8 cellular contexts compared by ENCODE assay signal in the genomic region with DNA sequence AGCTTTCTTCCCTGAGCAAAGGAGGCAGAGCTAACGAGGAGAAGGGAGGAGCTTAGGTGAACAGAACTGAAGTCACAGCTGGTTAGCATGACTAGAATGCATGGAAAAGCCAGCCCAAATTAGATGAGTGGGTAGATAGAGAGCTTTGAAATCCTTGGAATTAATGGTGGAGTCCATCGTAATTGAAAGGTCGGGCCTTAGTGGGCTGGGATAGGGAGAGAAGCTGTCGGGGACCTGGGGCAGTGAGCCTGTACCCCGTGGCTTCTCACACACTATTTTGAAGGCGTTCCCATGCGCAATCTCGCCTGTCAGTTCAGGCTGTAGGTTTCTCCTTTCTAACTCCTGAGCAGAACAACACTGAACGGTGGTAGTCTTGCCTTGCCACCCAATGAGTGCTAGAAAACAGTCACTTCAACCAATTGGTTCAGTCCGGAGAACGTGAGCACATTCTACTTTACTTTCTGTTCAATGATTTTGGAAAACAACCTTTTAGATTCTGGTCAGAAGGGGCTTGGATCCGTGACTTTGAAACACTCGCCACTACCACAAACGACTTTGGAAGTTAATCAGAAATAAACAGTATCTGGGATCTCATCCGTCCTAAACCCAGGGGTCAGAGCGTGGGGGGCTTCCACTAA. TPM values are rescaled to one million over a fixed set of nuclear protein-coding genes. Genes with fewer than 3 reads are reported as not detected.
DNase-seq lines count a peak whose midpoint lies in the region; ATAC-seq, FAIRE-seq and TF ChIP-seq lines count a peak whose summit lies in the region.

No MANE protein-coding gene starts in this region.

- H4K91ac ChIP-seq in H1 (replicated peaks; ENCODE audit: insufficient read length, low read length): no peak overlapping the region

- peak overlapping the region; percentile 1; the same call in 1 of the 2 replicates for H3K27ac ChIP-seq in H1 (ENCODE audit: low read depth, low read length)

- H3K79me1 ChIP-seq in H1 (ENCODE audit: low read depth, low read length): no peaks in the 10 kb centered on the region

- H4K20me1 ChIP-seq in H1 (replicated peaks in 1 of 2; ENCODE audit: control insufficient read depth in 1 of 2, insufficient read depth in 2 of 2, low read length in 2 of 2): peaks cover 3 to 5% of the 10 kb centered on the region in 2 experiments

- no peak for FAIRE-seq in H1 (lab: Jason Lieb, UNC)

- H3K27me3 ChIP-seq in H1 (replicated peaks in 1 of 4; ENCODE audit: control insufficient read depth in 3 of 4, extremely low read depth in 1 of 4, insufficient read depth in 3 of 4, low read length in 3 of 4): no peaks in the 10 kb centered on the region

- POLR2A ChIA-PET in H1 (lab: Charles Lee; ENCODE audit: partially characterized antibody): interaction anchor here (0.7 to 2.2 kb wide), 9 partner anchors 9 to 183 kb away, joined by 3 to 11 read pairs (median 3); partner anchors contain the start of gene TTC23L

- H2AK5ac ChIP-seq in H1 (ENCODE audit: low read depth, low read length): peak overlapping the region; percentile 29; the same call in 1 of the 2 replicates

- H3K9me3 ChIP-seq in H1 (ENCODE audit: insufficient read depth in 2 of 2, low read depth in 1 of 2, low read length in 1 of 2): no peaks in the 10 kb centered on the region

- peaks cover 9 to 18% (median 13%) of the 10 kb centered on the region in 4 experiments; a peak in 6 of 7 replicates for H3K4me1 ChIP-seq in H1 (replicated peaks in 1 of 4; ENCODE audit: control insufficient read depth in 3 of 4, insufficient read depth in 4 of 4, low read length in 3 of 4)

- peak overlapping the region; percentile 63 for H2BK12ac ChIP-seq in H1 (ENCODE audit: low read depth, low read length)

- H3K4ac ChIP-seq in H1 (replicated peaks; ENCODE audit: insufficient read length, low read depth, low read length): peak overlapping the region; percentile 29

- TF ChIP-seq CTCF in LNCaP clone FGC (IDR thresholded peaks at IDR 0.05; ENCODE audit: control insufficient read depth, extremely low read depth, insufficient read depth): no peak
- no peak for TF ChIP-seq CTCF in H1 (IDR thresholded peaks at IDR 0.05; ENCODE audit: control extremely low read depth in 1 of 3, insufficient read depth in 1 of 3, low read depth in 1 of 3, low read length in 3 of 3)
- no peak for TF ChIP-seq CTCF in lower leg skin (IDR thresholded peaks at IDR 0.05)

- CTCF ChIA-PET in H1 (lab: Charles Lee; ENCODE audit: partially characterized antibody): interaction anchor here (0.6 to 1.7 kb wide), 6 partner anchors 39 to 242 kb away, joined by 3 read pairs; no protein-coding TSS in a partner anchor

- H3K23me2 ChIP-seq in H1 (ENCODE audit: low read depth, low read length): peaks cover 17% of the 10 kb centered on the region

- H3K18ac ChIP-seq in H1 (ENCODE audit: extremely low read depth, low read length): peak overlapping the region; percentile 52

- H3K4me3 ChIP-seq in LNCaP clone FGC (ENCODE audit: low read depth, low read length): peak overlapping the region; percentile 65
- peak overlapping the region; percentile 69 to 86 (median 80) for H3K4me3 ChIP-seq in H1 (ENCODE audit: extremely low read depth in 1 of 4, insufficient read depth in 2 of 4, low read depth in 3 of 4, low read length in 4 of 4)
- peak overlapping the region; percentile 66 for H3K4me3 ChIP-seq in lower leg skin (ENCODE audit: low read depth, poor library complexity, severe bottlenecking)

- no peak overlapping the region for H2BK15ac ChIP-seq in H1 (ENCODE audit: low read length)

- H3K79me2 ChIP-seq in H1 (ENCODE audit: control insufficient read depth in 1 of 2, insufficient read depth in 2 of 2, low read length in 2 of 2): peaks cover 29 to 37% of the 10 kb centered on the region in 2 experiments

- 3% methylated on average over 16 of the region's 16 CpGs; no CpG with 5 or more reads in 1 of the 2 experiments for WGBS in H1 (ENCODE audit: extremely low coverage in 1 of 2, insufficient coverage in 1 of 2, insufficient read length in 1 of 2, insufficient replicate concordance in 2 of 2, low coverage in 1 of 2, low lambda C conversion rate in 2 of 2, missing lambda C conversion rate in 1 of 2), 2 experiments
- WGBS in lower leg skin, 2 donors: 1% methylated on average over 16 of the region's 16 CpGs

- H2BK120ac ChIP-seq in H1 (replicated peaks; ENCODE audit: low read depth, low read length): peak overlapping the region; percentile 30

- H2BK5ac ChIP-seq in H1 (ENCODE audit: low read depth, low read length): peak overlapping the region; percentile 41

- H3K36me3 ChIP-seq in H1 (ENCODE audit: control insufficient read depth in 2 of 4, insufficient read depth in 4 of 4, low read length in 3 of 4): peaks cover 0 to 3% (median 2%) of the 10 kb centered on the region in 4 experiments; a peak in 2 of 8 replicates

- H3K56ac ChIP-seq in H1 (replicated peaks; ENCODE audit: insufficient read length, low read depth, low read length): no peak overlapping the region

- peak; percentile 73 for ATAC-seq in stimulated activated effector memory CD8-positive, alpha-beta T cell treated with anti-CD3 and anti-CD28 coated beads, Interleukin-12 subunit alpha, Interleukin-12 subunit beta, amount 100 ng/mL, for 72 hours

- H4K8ac ChIP-seq in H1 (ENCODE audit: extremely low read depth, insufficient read depth, low read length): no peak overlapping the region

- TF ChIP-seq EP300 in H1 (IDR thresholded peaks at IDR 0.05; ENCODE audit: borderline replicate concordance in 1 of 2, low read depth in 2 of 2, low read length in 2 of 2): no peak

- intact Hi-C loops in activated CD4-positive, alpha-beta T cell treated with anti-CD3 and anti-CD28 coated beads, Interleukin-2, amount 10 ng/mL, durations not matched to agents 24 days and 14 days (cut with micrococcal nuclease): no loop called here
- intact Hi-C loops in lower leg skin (cut with DNase I; ENCODE audit: low total_unique reads): no loop called here

- peaks cover 15% of the 10 kb centered on the region for H3K4me1 Mint-ChIP-seq in activated CD4-positive, alpha-beta T cell treated with anti-CD3 and anti-CD28 coated beads, Interleukin-2, amount 10 ng/mL, durations not matched to agents 24 days and 14 days
- peaks cover 21% of the 10 kb centered on the region for H3K4me1 Mint-ChIP-seq in stimulated activated effector memory CD8-positive, alpha-beta T cell treated with anti-CD3 and anti-CD28 coated beads, Interleukin-12 subunit alpha, Interleukin-12 subunit beta, amount 100 ng/mL, for 72 hours

- H3K23ac ChIP-seq in H1 (ENCODE audit: insufficient read length): no peak overlapping the region

- peak overlapping the region; percentile 86 for H3K4me3 Mint-ChIP-seq in activated CD4-positive, alpha-beta T cell treated with anti-CD3 and anti-CD28 coated beads, Interleukin-2, amount 10 ng/mL, durations not matched to agents 24 days and 14 days
- peak overlapping the region; percentile 77 for H3K4me3 Mint-ChIP-seq in stimulated activated effector memory CD8-positive, alpha-beta T cell treated with anti-CD3 and anti-CD28 coated beads, Interleukin-12 subunit alpha, Interleukin-12 subunit beta, amount 100 ng/mL, for 72 hours

- no peak overlapping the region for H3K14ac ChIP-seq in H1 (ENCODE audit: insufficient read length)

- peaks cover 55% of the 10 kb centered on the region for H3K27me3 Mint-ChIP-seq in activated CD4-positive, alpha-beta T cell treated with anti-CD3 and anti-CD28 coated beads, Interleukin-2, amount 10 ng/mL, durations not matched to agents 24 days and 14 days

- no peak overlapping the region for H2AFZ ChIP-seq in H1 (ENCODE audit: low read length)

- peak; percentile 66 for DNase-seq in ELF-1 (ENCODE audit: low read depth, low spot score)
- DNase-seq in LNCaP clone FGC (ENCODE audit: low read depth): no peak
- peak; percentile 74 for DNase-seq in activated CD4-positive, alpha-beta T cell treated with anti-CD3 and anti-CD28 coated beads, Interleukin-2, amount 10 ng/mL, durations not matched to agents 24 days and 14 days
- peak in 1 of 2 experiments; percentile 66 for DNase-seq in H1 (ENCODE audit: low read depth in 1 of 2, low spot score in 2 of 2)
- DNase-seq in lower leg skin (ENCODE audit: low spot score in 2 of 2): peak; percentile 54 to 91
- no peak for DNase-seq in stimulated activated effector memory CD8-positive, alpha-beta T cell treated with anti-CD3 and anti-CD28 coated beads, Interleukin-12 subunit alpha, Interleukin-12 subunit beta, amount 100 ng/mL, for 72 hours (ENCODE audit: low spot score in 2 of 2)
- DNase-seq in NCI-H187 (lab: John Stamatoyannopoulos, UW): no peak
- no peak for DNase-seq in effector CD4-positive, alpha-beta T cell

- no peak; a peak in 1 of 3 replicates for TF ChIP-seq POLR2A in H1 (IDR thresholded peaks at IDR 0.05; ENCODE audit: control extremely low read depth in 1 of 2, low read depth in 2 of 2, low read length in 2 of 2)
- TF ChIP-seq POLR2A in lower leg skin (IDR thresholded peaks at IDR 0.05): no peak

- H3K36me3 Mint-ChIP-seq in activated CD4-positive, alpha-beta T cell treated with anti-CD3 and anti-CD28 coated beads, Interleukin-2, amount 10 ng/mL, durations not matched to agents 24 days and 14 days (ENCODE audit: low read depth): no peaks in the 10 kb centered on the region
- no peaks in the 10 kb centered on the region for H3K36me3 Mint-ChIP-seq in stimulated activated effector memory CD8-positive, alpha-beta T cell treated with anti-CD3 and anti-CD28 coated beads, Interleukin-12 subunit alpha, Interleukin-12 subunit beta, amount 100 ng/mL, for 72 hours

- peak overlapping the region in 2 of 4 experiments; percentile 29 to 39; a peak in 4 of 7 replicates for H3K9ac ChIP-seq in H1 (replicated peaks in 1 of 4; ENCODE audit: extremely low read depth in 1 of 4, low read depth in 3 of 4, low read length in 3 of 4)

- no peak overlapping the region; the same call in 1 of the 2 replicates for H2BK20ac ChIP-seq in H1 (ENCODE audit: low read length)

- H3K27ac Mint-ChIP-seq in activated CD4-positive, alpha-beta T cell treated with anti-CD3 and anti-CD28 coated beads, Interleukin-2, amount 10 ng/mL, durations not matched to agents 24 days and 14 days: peak overlapping the region; percentile 26
- H3K27ac Mint-ChIP-seq in stimulated activated effector memory CD8-positive, alpha-beta T cell treated with anti-CD3 and anti-CD28 coated beads, Interleukin-12 subunit alpha, Interleukin-12 subunit beta, amount 100 ng/mL, for 72 hours: peak overlapping the region; percentile 80

- peak overlapping the region; percentile 87 to 93 for H3K4me2 ChIP-seq in H1 (ENCODE audit: insufficient read depth in 1 of 2, low read depth in 2 of 2, low read length in 2 of 2)

- H4K5ac ChIP-seq in H1 (ENCODE audit: insufficient read length, low read depth, low read length): peak overlapping the region; percentile 5

- no peaks in the 10 kb centered on the region for H3K9me3 Mint-ChIP-seq in activated CD4-positive, alpha-beta T cell treated with anti-CD3 and anti-CD28 coated beads, Interleukin-2, amount 10 ng/mL, durations not matched to agents 24 days and 14 days
- no peaks in the 10 kb centered on the region for H3K9me3 Mint-ChIP-seq in stimulated activated effector memory CD8-positive, alpha-beta T cell treated with anti-CD3 and anti-CD28 coated beads, Interleukin-12 subunit alpha, Interleukin-12 subunit beta, amount 100 ng/mL, for 72 hours

- TF ChIP-seq RAD21 in H1 (IDR thresholded peaks at IDR 0.05 in 1 of 2, conservative IDR thresholded peaks at IDR 0.05 in 1 of 2; ENCODE audit: low read depth in 2 of 2, low read length in 2 of 2): no peak

RNA-seq across cellular contexts. Expression of gene RAI14, which starts 0.7 kb away (rescaled TPM):
- total RNA-seq in activated CD4-positive, alpha-beta T cell treated with anti-CD3 and anti-CD28 coated beads, Interleukin-2, amount 10 ng/mL, durations not matched to agents 24 days and 14 days: 2.6 and 5.1 TPM in 2 replicates
- 210 and 216 TPM in 2 replicates for total RNA-seq in H1 (2021; fragmentation: NEBNext Ultra II Directional; extraction: Animal tissue kit (Norgen Biotek cat#: 25700))
- 48.4 and 54.7 TPM in 2 replicates for polyA plus RNA-seq in H1 (2011; rRNA removed)
- 85.7 TPM for polyA plus RNA-seq in H1 (2011; cell fraction: cytosol; rRNA removed)
- polyA plus RNA-seq in H1 (2011; cell fraction: nucleus; rRNA removed): 309 TPM
- polyA plus RNA-seq in H1 (2012, experiment 1 of 2): 92.2 to 129 TPM (median 115 TPM) in 4 replicates
- 5.2 TPM for polyA plus RNA-seq in H1 (2012, experiment 2 of 2)
- polyA plus RNA-seq in H1 (2013, experiment 1 of 2): 122 TPM
- 118 TPM for polyA plus RNA-seq in H1 (2013, experiment 2 of 2)
- polyA minus RNA-seq in H1 (2011; rRNA and poly(A)+ RNA removed): 477 and 553 TPM in 2 replicates
- 88.9 TPM for polyA minus RNA-seq in H1 (2011; cell fraction: cytosol; rRNA and poly(A)+ RNA removed)
- polyA minus RNA-seq in H1 (2011; cell fraction: nucleus; rRNA and poly(A)+ RNA removed): 219 TPM
- total RNA-seq in lower leg skin: 10 to 100 TPM; 26.9 to 40.4 (median 32.1) TPM

Comparison
In these comparisons a context has a peak if more than half of its experiments do, and no peak if none do; other contexts are left out.
1. DNase-seq: peak in ELF-1 (single experiment), activated CD4-positive, alpha-beta T cell treated with anti-CD3 and anti-CD28 coated beads, Interleukin-2, amount 10 ng/mL, durations not matched to agents 24 days and 14 days (single experiment) and lower leg skin (2 of 2); none in LNCaP clone FGC (single experiment), stimulated activated effector memory CD8-positive, alpha-beta T cell treated with anti-CD3 and anti-CD28 coated beads, Interleukin-12 subunit alpha, Interleukin-12 subunit beta, amount 100 ng/mL, for 72 hours (0 of 2), NCI-H187 (0 of 2) and effector CD4-positive, alpha-beta T cell (single experiment).
2. Peak in every context shown above with its lines, with median percentiles within 50 percentile points of each other: H3K4me3 ChIP-seq.